ENCODE assay signal across 14 cellular contexts in genomic region chr7:117960351-117960750, GRCh38.
"Had no signal": no experiment of that assay in that cellular context is flagged by ENCODE, and none has a peak within 500 bp of the region (broad histone marks: within the 10 kb centered on the region; RNA-seq: fewer than 3 reads in every experiment).

No MANE protein-coding gene starts in this region.

- DNase-seq: IMR-90, Karpas-422, KG1, MM.1S, NCI-H1436, NCI-H187, NCI-H2171, NCI-H226, NCI-H446, NCI-H510A, NCI-H524 treated with DMSO at 0.1 percent for 48 hours, NCI-H774, PC-3 had no signal

- H3K27ac ChIP-seq: RWPE1 had no signal
